In the genomic region with DNA sequence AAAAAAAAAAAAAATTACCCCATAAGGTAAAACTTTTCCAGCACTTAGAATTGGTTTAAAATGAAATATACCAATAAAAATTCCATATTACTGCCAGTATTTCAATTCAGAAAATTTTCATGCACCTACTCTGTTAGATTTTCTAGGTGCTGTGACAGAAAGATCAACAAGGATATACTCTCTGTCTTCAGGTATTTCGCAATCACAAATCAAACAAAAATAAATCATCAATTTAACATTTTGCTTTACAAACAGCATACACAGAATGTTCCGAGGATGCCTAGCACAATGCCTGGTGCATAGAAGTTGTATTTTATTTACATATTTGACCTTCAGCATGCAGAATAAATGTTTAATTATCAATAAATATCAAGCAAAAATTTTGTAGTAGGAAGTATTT, we compare ENCODE assay signal across 22 cellular contexts.
A peak's percentile ranks its signal among the peaks of the same experiment; 100 is the strongest.
DNase-seq lines count a peak whose midpoint lies in the region; ATAC-seq, FAIRE-seq and TF ChIP-seq lines count a peak whose summit lies in the region.
"Had no signal": no experiment of that assay in that cellular context is flagged by ENCODE, and none has a peak within 500 bp of the region (broad histone marks: within the 10 kb centered on the region; RNA-seq: fewer than 3 reads in every experiment).

No MANE protein-coding gene starts in this region.

- peaks cover 3 to 28% of the 10 kb centered on the region in 2 donors for H3K36me3 Mint-ChIP-seq in activated T-cell treated with anti-CD3 and anti-CD28 coated beads, Interleukin-2, amount 50 U/mL, for 72 hours (ENCODE audit: insufficient read depth in 2 of 2)
- peaks cover 82% of the 10 kb centered on the region for H3K36me3 Mint-ChIP-seq in activated T-cell treated with anti-CD3 and anti-CD28 coated beads, Interleukin-2, amount 50 U/mL, for 24 hours (ENCODE audit: low read depth)

- no peaks in the 10 kb centered on the region for H3K9me3 ChIP-seq in K562 (replicated peaks; ENCODE audit: control insufficient read depth, insufficient read depth, low read depth, low read length)
- H3K9me3 ChIP-seq in HepG2 (ENCODE audit: low read length), result no peaks in the 10 kb centered on the region
- no peaks in the 10 kb centered on the region for H3K9me3 ChIP-seq in pancreas
- H3K9me3 ChIP-seq in ovary, result no peaks in the 10 kb centered on the region

- H3K4me3 ChIP-seq in K562, result no peak overlapping the region
- no peak overlapping the region for H3K4me3 ChIP-seq in HepG2 (replicated peaks in 1 of 3; ENCODE audit: insufficient read depth in 1 of 3, low read depth in 2 of 3, low read length in 3 of 3)
- no peak overlapping the region for H3K4me3 ChIP-seq in pancreas
- no peak overlapping the region for H3K4me3 ChIP-seq in foreskin fibroblast (ENCODE audit: low read depth in 1 of 2, low read length in 2 of 2)
- H3K4me3 ChIP-seq in ovary, result no peak overlapping the region
- H3K4me3 ChIP-seq: GM23248 had no signal

- TF ChIP-seq EP300 in K562 (IDR thresholded peaks at IDR 0.05; ENCODE audit: low read length) (no peak), HepG2 (IDR thresholded peaks at IDR 0.05; ENCODE audit: low read depth in 2 of 2, low read length in 2 of 2) (no peak), HepG2 (CRISPR knock-in tag; IDR thresholded peaks at IDR 0.05; ENCODE audit: borderline replicate concordance) (no peak), ovary (IDR thresholded peaks at IDR 0.05) (no peak)

- H3K4me2 ChIP-seq in K562 (ENCODE audit: insufficient read depth, low read length) (no peak overlapping the region), HepG2 (ENCODE audit: low read depth, low read length) (no peak overlapping the region)

- no peaks in the 10 kb centered on the region for H3K9me3 Mint-ChIP-seq in activated T-cell treated with anti-CD3 and anti-CD28 coated beads, Interleukin-2, amount 50 U/mL, for 72 hours
- H3K9me3 Mint-ChIP-seq in activated T-cell treated with anti-CD3 and anti-CD28 coated beads, Interleukin-2, amount 50 U/mL, for 24 hours, result no peaks in the 10 kb centered on the region
- H3K9me3 Mint-ChIP-seq: CD4-positive, alpha-beta memory T cell; H9 had no signal

- H3K4me1 ChIP-seq in K562 (replicated peaks in 1 of 2; ENCODE audit: control insufficient read depth in 2 of 2, insufficient read depth in 2 of 2, low read length in 2 of 2) (no peaks in the 10 kb centered on the region), HepG2 (ENCODE audit: insufficient read depth, low read length) (peaks cover 21% of the 10 kb centered on the region), pancreas (no peaks in the 10 kb centered on the region), ovary (ENCODE audit: insufficient read depth) (no peaks in the 10 kb centered on the region)

- peak overlapping the region; percentile 1 for H3K27ac Mint-ChIP-seq in activated T-cell treated with anti-CD3 and anti-CD28 coated beads, Interleukin-2, amount 50 U/mL, for 72 hours
- H3K27ac Mint-ChIP-seq in activated T-cell treated with anti-CD3 and anti-CD28 coated beads, Interleukin-2, amount 50 U/mL, for 24 hours, result no peak overlapping the region

- H3K9me1 ChIP-seq in K562 (ENCODE audit: control insufficient read depth, insufficient read depth, low read length), result no peaks in the 10 kb centered on the region

- no peak overlapping the region for H3K4me3 Mint-ChIP-seq in activated T-cell treated with anti-CD3 and anti-CD28 coated beads, Interleukin-2, amount 50 U/mL, for 72 hours
- H3K4me3 Mint-ChIP-seq in activated T-cell treated with anti-CD3 and anti-CD28 coated beads, Interleukin-2, amount 50 U/mL, for 24 hours, result no peak overlapping the region
- H3K4me3 Mint-ChIP-seq: CD4-positive, alpha-beta memory T cell; H9 had no signal

- FAIRE-seq in K562 (lab: Jason Lieb, UNC), result no peak
- no peak for FAIRE-seq in HepG2 (lab: Jason Lieb, UNC)
- no peak for FAIRE-seq in pancreas (lab: Jason Lieb, UNC)
- FAIRE-seq: A204.1, GM12892, GM19239 had no signal

- H3K4me1 Mint-ChIP-seq in activated T-cell treated with anti-CD3 and anti-CD28 coated beads, Interleukin-2, amount 50 U/mL, for 72 hours (ENCODE audit: low read depth), result no peaks in the 10 kb centered on the region
- H3K4me1 Mint-ChIP-seq in activated T-cell treated with anti-CD3 and anti-CD28 coated beads, Interleukin-2, amount 50 U/mL, for 24 hours (ENCODE audit: low read depth), result peaks cover 2% of the 10 kb centered on the region
- H3K4me1 Mint-ChIP-seq: CD4-positive, alpha-beta memory T cell; H9 had no signal

- no peak for DNase-seq in activated T-cell treated with anti-CD3 and anti-CD28 coated beads, Interleukin-2, amount 50 U/mL, for 72 hours
- DNase-seq in activated T-cell treated with anti-CD3 and anti-CD28 coated beads, Interleukin-2, amount 50 U/mL, for 24 hours, result no peak
- DNase-seq in K562 (ENCODE audit: extremely low read depth in 1 of 4, low spot score in 3 of 4) (no peak), HepG2 (ENCODE audit: low spot score) (no peak), pancreas (no peak), GDM1 (lab: John Stamatoyannopoulos, UW) (no peak), foreskin fibroblast (no peak), ovary (no peak)
- DNase-seq: ACHN; C1 segment of cervical spinal cord; Calu3; CD4-positive, alpha-beta memory T cell; COR-L47; DMS53; DMS79 treated with DMSO at 0.1 percent for 48 hours; H9 had no signal

- peaks cover 80% of the 10 kb centered on the region for H3K36me3 ChIP-seq in K562 (ENCODE audit: control insufficient read depth, insufficient read depth, low read length)
- peaks cover 0 to 1% of the 10 kb centered on the region in 2 experiments; a peak in 3 of 5 replicates for H3K36me3 ChIP-seq in HepG2 (replicated peaks in 1 of 2; ENCODE audit: control insufficient read depth in 1 of 2, insufficient read depth in 2 of 2, low read length in 2 of 2)
- H3K36me3 ChIP-seq in pancreas, result peaks cover 0 to 17% (median 11%) of the 10 kb centered on the region in 3 donors
- H3K36me3 ChIP-seq in ovary, result no peaks in the 10 kb centered on the region

- no peak for TF ChIP-seq RAD21 in K562 (CRISPR knock-in tag; conservative IDR thresholded peaks at IDR 0.05 in 1 of 2, IDR thresholded peaks at IDR 0.05 in 1 of 2)
- TF ChIP-seq RAD21 in HepG2 (CRISPR knock-in tag; IDR thresholded peaks at IDR 0.05), result no peak

- POLR2A ChIA-PET in K562 (lab: Yijun Ruan, JAX) (no interaction called here), HepG2 (lab: Yijun Ruan, JAX) (no interaction called here)

- TF ChIP-seq CTCF in K562 (IDR thresholded peaks at IDR 0.05 in 2 of 3, conservative IDR thresholded peaks at IDR 0.05 in 1 of 3; ENCODE audit: insufficient read depth in 2 of 3, low read depth in 1 of 3, low read length in 3 of 3) (no peak), HepG2 (CRISPR knock-in tag; IDR thresholded peaks at IDR 0.05) (no peak), pancreas (IDR thresholded peaks at IDR 0.05) (no peak), foreskin fibroblast (IDR thresholded peaks at IDR 0.05; ENCODE audit: low read depth, low read length) (no peak), ovary (IDR thresholded peaks at IDR 0.05) (no peak)

- no peaks in the 10 kb centered on the region for H3K27me3 Mint-ChIP-seq in activated T-cell treated with anti-CD3 and anti-CD28 coated beads, Interleukin-2, amount 50 U/mL, for 72 hours (ENCODE audit: low read depth)
- no peaks in the 10 kb centered on the region for H3K27me3 Mint-ChIP-seq in activated T-cell treated with anti-CD3 and anti-CD28 coated beads, Interleukin-2, amount 50 U/mL, for 24 hours
- H3K27me3 Mint-ChIP-seq: CD4-positive, alpha-beta memory T cell had no signal

- ATAC-seq in activated T-cell treated with anti-CD3 and anti-CD28 coated beads, Interleukin-2, amount 50 U/mL, for 72 hours (replicated peaks in 1 of 2), result no peak
- no peak for ATAC-seq in K562
- ATAC-seq in HepG2, result no peak
- ATAC-seq in pancreas, result no peak
- ATAC-seq: HCT116 had no signal

- no peak for TF ChIP-seq POLR2A in K562 (conservative IDR thresholded peaks at IDR 0.05)
- no peak for TF ChIP-seq POLR2A in HepG2 (IDR thresholded peaks at IDR 0.05; ENCODE audit: insufficient read depth in 1 of 2, low read depth in 2 of 2, low read length in 2 of 2)
- no peak for TF ChIP-seq POLR2A in ovary (IDR thresholded peaks at IDR 0.05)

- intact Hi-C loops in K562 (cut with micrococcal nuclease), result no loop called here
- intact Hi-C loops in HepG2 (cut with micrococcal nuclease; ENCODE audit: unreplicated experiment), result no loop called here
- intact Hi-C loops in pancreas (cut with DNase I), result no loop called here
- intact Hi-C loops in ovary (cut with DNase I), result no loop called here

- H3K9ac ChIP-seq in K562 (ENCODE audit: insufficient read depth in 1 of 2, low read depth in 2 of 2, low read length in 2 of 2), result no peak overlapping the region
- H3K9ac ChIP-seq in HepG2 (ENCODE audit: insufficient read depth, low read depth, low read length), result no peak overlapping the region
- H3K9ac ChIP-seq: GM23248 had no signal

- BruUV-seq in K562 (replicated peaks; lab: Mats Ljungman, UMichigan) (TSS peak; percentile 8), HepG2 (replicated peaks; lab: Mats Ljungman, UMichigan) (no TSS peak)

- H2AFZ ChIP-seq in K562 (ENCODE audit: low read depth, low read length) (no peak overlapping the region), HepG2 (ENCODE audit: low read length) (no peak overlapping the region)
- H2AFZ ChIP-seq: GM23248 had no signal

- 94% methylated on average over 2 of the region's 2 CpGs for WGBS in K562 (ENCODE audit: insufficient coverage, low coverage, missing lambda C conversion rate)
- 93% methylated on average over 2 of the region's 2 CpGs for WGBS in HepG2 (ENCODE audit: low lambda C conversion rate)
- 84 to 87% methylated on average over 2 of the region's 2 CpGs for WGBS in pancreas, 2 donors
- 92 to 96% (median 96%) methylated on average over 2 of the region's 2 CpGs for WGBS in ovary, 3 donors

- in situ Hi-C loops in K562 (cut with MboI), result no loop called here
- in situ Hi-C loops in HepG2 (cut with HindIII; ENCODE audit: extremely low pct_ligation_motif_present, low pct_unique_long_range_greater_than_20kb), result no loop called here

- H3K79me2 ChIP-seq in K562 (ENCODE audit: control insufficient read depth, insufficient read depth, low read length) (no peaks in the 10 kb centered on the region), HepG2 (ENCODE audit: insufficient read depth, low read length) (no peaks in the 10 kb centered on the region)

- CTCF ChIA-PET in K562 (lab: Yijun Ruan, JAX; ENCODE audit: low intra/inter-chr PET ratio) (no interaction called here), HepG2 (lab: Yijun Ruan, JAX; ENCODE audit: low intra/inter-chr PET ratio, low total read pairs) (no interaction called here)

- H3K27ac ChIP-seq in K562 (ENCODE audit: extremely low read depth, low read depth, low read length), result no peak overlapping the region
- no peak overlapping the region for H3K27ac ChIP-seq in HepG2 (ENCODE audit: extremely low read length, insufficient read depth, low read length)
- no peak overlapping the region for H3K27ac ChIP-seq in pancreas
- no peak overlapping the region for H3K27ac ChIP-seq in ovary
- H3K27ac ChIP-seq: 22Rv1, GM23248 had no signal

- H3K27me3 ChIP-seq in K562 (ENCODE audit: control insufficient read depth in 2 of 2, insufficient read depth in 2 of 2, low read length in 2 of 2) (no peaks in the 10 kb centered on the region), HepG2 (ENCODE audit: control insufficient read depth in 1 of 2, insufficient read depth in 2 of 2, low read length in 2 of 2) (no peaks in the 10 kb centered on the region), pancreas (no peaks in the 10 kb centered on the region), ovary (no peaks in the 10 kb centered on the region)

- H4K20me1 ChIP-seq in K562 (replicated peaks; ENCODE audit: control insufficient read depth, insufficient read depth, low read length), result no peaks in the 10 kb centered on the region
- no peaks in the 10 kb centered on the region for H4K20me1 ChIP-seq in HepG2 (ENCODE audit: insufficient read depth, low read length)
